In genomic region chr5:160083012-160083436, GRCh38 we compare ENCODE assay signal across 13 cellular contexts. TPM values are rescaled to one million over a fixed set of nuclear protein-coding genes. Genes with fewer than 3 reads are reported as not detected.
DNase-seq lines count a peak whose midpoint lies in the region; ATAC-seq, FAIRE-seq and TF ChIP-seq lines count a peak whose summit lies in the region.
"Had no signal": no experiment of that assay in that cellular context is flagged by ENCODE, and none has a peak within 500 bp of the region (broad histone marks: within the 10 kb centered on the region; RNA-seq: fewer than 3 reads in every experiment).

No MANE protein-coding gene starts in this region.

- peaks cover 3% of the 10 kb centered on the region for H3K36me3 Mint-ChIP-seq in activated CD4-positive, alpha-beta T cell treated with anti-CD3 and anti-CD28 coated beads, Interleukin-2, amount 10 ng/mL, durations not matched to agents 24 days and 14 days (ENCODE audit: low read depth)

- no peaks in the 10 kb centered on the region for H3K4me1 Mint-ChIP-seq in activated CD4-positive, alpha-beta T cell treated with anti-CD3 and anti-CD28 coated beads, Interleukin-2, amount 10 ng/mL, durations not matched to agents 24 days and 14 days

- H3K4me3 Mint-ChIP-seq in activated CD4-positive, alpha-beta T cell treated with anti-CD3 and anti-CD28 coated beads, Interleukin-2, amount 10 ng/mL, durations not matched to agents 24 days and 14 days, result no peak overlapping the region

- H3K27me3 ChIP-seq in small intestine (ENCODE audit: control insufficient read depth in 2 of 2, insufficient read depth in 2 of 2, low read length in 2 of 2), result no peaks in the 10 kb centered on the region

- H3K27ac ChIP-seq in SK-N-MC (peak overlapping the region; percentile 60; the same call in 1 of the 2 replicates), small intestine (ENCODE audit: low read depth in 1 of 2, low read length in 1 of 2) (no peak overlapping the region)

- H3K36me3 ChIP-seq in SK-N-MC (ENCODE audit: insufficient read depth, low read length) (no peaks in the 10 kb centered on the region), small intestine (ENCODE audit: control insufficient read depth in 2 of 2, insufficient read depth in 2 of 2, low read length in 2 of 2) (peaks cover 0 to 4% of the 10 kb centered on the region in 2 donors)

- H3K4me1 ChIP-seq in small intestine (ENCODE audit: control insufficient read depth in 2 of 2, insufficient read depth in 1 of 2, low read depth in 1 of 2, low read length in 1 of 2), result peaks cover 0 to 7% of the 10 kb centered on the region in 2 donors

- H3K9me3 Mint-ChIP-seq in activated CD4-positive, alpha-beta T cell treated with anti-CD3 and anti-CD28 coated beads, Interleukin-2, amount 10 ng/mL, durations not matched to agents 24 days and 14 days, result no peaks in the 10 kb centered on the region

- FAIRE-seq in small intestine (lab: Jason Lieb, UNC), result no peak

- ATAC-seq in HG02588 (IDR thresholded peaks at IDR 0.05; ENCODE audit: unreplicated experiment), result no peak
- ATAC-seq: left lobe of liver had no signal

- DNase-seq in GM04503 (ENCODE audit: low read depth) (peak; percentile 85), SK-N-MC (ENCODE audit: low read depth, low spot score) (no peak), fibroblast of mammary gland (ENCODE audit: low read depth) (peak; percentile 76), skeletal muscle cell (ENCODE audit: low read depth) (peak; percentile 47), NCI-H1417 treated with DMSO at 0.1 percent for 48 hours (lab: John Stamatoyannopoulos, UW) (no peak), small intestine (no peak)
- no peak for DNase-seq in activated CD4-positive, alpha-beta T cell treated with anti-CD3 and anti-CD28 coated beads, Interleukin-2, amount 10 ng/mL, durations not matched to agents 24 days and 14 days
- DNase-seq: activated T-cell treated with anti-CD3 and anti-CD28 coated beads, Interleukin-2, amount 50 U/mL, for 1 hour; DMS53; NCI-H446 treated with DMSO at 0.1 percent for 48 hours; right cardiac atrium had no signal

- H3K9me3 ChIP-seq in SK-N-MC (ENCODE audit: low read depth, low read length) (no peaks in the 10 kb centered on the region), small intestine (ENCODE audit: control insufficient read depth, low read depth) (no peaks in the 10 kb centered on the region)

- TF ChIP-seq CTCF in fibroblast of mammary gland (conservative IDR thresholded peaks at IDR 0.05; ENCODE audit: control insufficient read depth, insufficient read depth, low read depth, low read length), result no peak

- H3K4me3 ChIP-seq in SK-N-MC, result 0 out of 2 replicates have a peak overlapping the region, but pooled peaks have one; percentile 8
- no peak overlapping the region for H3K4me3 ChIP-seq in fibroblast of mammary gland (ENCODE audit: control insufficient read depth, low read depth, low read length)
- H3K4me3 ChIP-seq in skeletal muscle cell (ENCODE audit: low read depth, low read length), result no peak overlapping the region
- H3K4me3 ChIP-seq in small intestine (ENCODE audit: low read depth in 1 of 2, low read length in 2 of 2), result no peak overlapping the region

- 51 to 82% (median 75%) methylated on average over 2 of the region's 2 CpGs for WGBS in small intestine, 3 donors

- no peak overlapping the region for H3K9ac ChIP-seq in SK-N-MC (ENCODE audit: insufficient read length)

- no peaks in the 10 kb centered on the region for H3K27me3 Mint-ChIP-seq in activated CD4-positive, alpha-beta T cell treated with anti-CD3 and anti-CD28 coated beads, Interleukin-2, amount 10 ng/mL, durations not matched to agents 24 days and 14 days

- H3K27ac Mint-ChIP-seq in activated CD4-positive, alpha-beta T cell treated with anti-CD3 and anti-CD28 coated beads, Interleukin-2, amount 10 ng/mL, durations not matched to agents 24 days and 14 days, result no peak overlapping the region

- intact Hi-C loops in activated CD4-positive, alpha-beta T cell treated with anti-CD3 and anti-CD28 coated beads, Interleukin-2, amount 10 ng/mL, durations not matched to agents 24 days and 14 days (cut with micrococcal nuclease), result no loop called here

RNA-seq across cellular contexts. Expression of gene PWWP2A, which starts 36.2 kb away (rescaled TPM):
- 26.1 and 26.7 TPM in 2 replicates for total RNA-seq in activated CD4-positive, alpha-beta T cell treated with anti-CD3 and anti-CD28 coated beads, Interleukin-2, amount 10 ng/mL, durations not matched to agents 24 days and 14 days
- polyA plus RNA-seq in small intestine, result 1 to 10 TPM; 6.8 to 9.8 (median 8.3) TPM

Comparison
In these comparisons a context has a peak if more than half of its experiments do, and no peak if none do; other contexts are left out.
1. DNase-seq: peak in GM04503 (single experiment), fibroblast of mammary gland (single experiment) and skeletal muscle cell (single experiment); none in SK-N-MC (single experiment), NCI-H1417 treated with DMSO at 0.1 percent for 48 hours (single experiment), activated CD4-positive, alpha-beta T cell treated with anti-CD3 and anti-CD28 coated beads, Interleukin-2, amount 10 ng/mL, durations not matched to agents 24 days and 14 days (single experiment) and small intestine (single experiment).